ENCODE assay signal across 16 cellular contexts in the genomic region with DNA sequence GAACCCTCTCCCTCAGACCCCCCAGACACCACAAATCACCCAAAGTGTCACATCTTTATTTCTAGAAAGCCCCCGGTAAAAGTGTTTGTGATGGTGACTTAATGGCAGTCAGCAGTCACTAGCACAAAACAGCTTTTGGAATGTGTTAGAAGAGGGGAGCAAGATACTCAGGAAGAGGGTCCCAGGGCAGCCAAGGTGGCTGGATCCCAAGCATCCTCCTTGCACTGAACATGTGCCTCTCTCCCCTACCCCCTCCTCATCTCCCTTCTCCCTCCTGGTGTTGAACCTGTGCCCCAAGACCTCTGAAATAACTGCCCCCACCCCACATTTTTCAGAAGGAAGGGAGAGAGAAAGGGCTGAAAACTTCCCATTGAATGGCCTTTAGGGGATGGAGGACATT.
"Had no signal": no experiment of that assay in that cellular context is flagged by ENCODE, and none has a peak within 500 bp of the region (broad histone marks: within the 10 kb centered on the region; RNA-seq: fewer than 3 reads in every experiment).

No MANE protein-coding gene starts in this region.

- H3K36me3 ChIP-seq: heart right ventricle, left lung, prostate gland, tibial nerve had no signal

- H3K27ac ChIP-seq: left lung, parathyroid adenoma, prostate gland, testis, tibial nerve had no signal

- H3K4me1 ChIP-seq: parathyroid adenoma, prostate gland had no signal

- H3K9me3 ChIP-seq: heart right ventricle, left lung, prostate gland, testis, tibial nerve had no signal

- H3K4me3 ChIP-seq: left lung, prostate gland, testis, tibial nerve had no signal

- DNase-seq: cerebellar nuclear complex; dermis blood vessel endothelial cell; heart right ventricle; hypothalamus; immature natural killer cell; left lung; naive B cell; occipital lobe; stimulated activated CD4-positive, alpha-beta T cell treated with anti-CD3 and anti-CD28 coated beads, Interleukin-2, amount 100 ng/mL, for 24 hours; stimulated activated CD4-positive, alpha-beta T cell treated with anti-CD3 and anti-CD28 coated beads, Interleukin-4, amount 100 ng/mL, for 4 hours; stimulated activated naive B cell treated with anti-CD40 and anti-IgM and Interleukin-4, amounts not matched to agents 10 μg/mL and 1 μg/mL and 100 μg/mL, for 72 hours; stimulated activated naive CD8-positive, alpha-beta T cell treated with anti-CD3 and anti-CD28 coated beads, Interleukin-15, amount 100 ng/mL, for 72 hours had no signal

- H3K9ac ChIP-seq: parathyroid adenoma had no signal

- ATAC-seq: left lung had no signal

- H3K27me3 ChIP-seq: testis had no signal
